Comparison of ENCODE assay signal across 19 cellular contexts in the genomic region with DNA sequence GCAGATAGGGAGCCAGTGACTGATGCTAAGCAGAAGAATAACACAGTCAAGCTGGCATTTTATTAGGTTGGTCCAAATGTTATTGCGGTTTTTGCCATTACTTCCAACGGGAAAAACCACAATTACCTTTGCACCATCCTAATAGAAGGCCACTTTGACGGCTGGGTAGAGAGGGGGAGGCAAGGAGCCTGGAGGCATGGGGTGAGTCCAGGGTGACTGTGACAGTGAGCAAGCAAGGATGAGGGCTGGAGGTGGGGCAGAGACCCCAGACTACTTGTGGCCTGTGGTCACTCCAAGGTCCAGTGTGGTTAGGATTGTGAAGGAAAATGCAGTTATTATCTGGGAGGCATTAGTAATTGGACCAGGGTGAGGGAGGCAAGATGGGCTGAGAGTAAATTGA.
DNase-seq lines count a peak whose midpoint lies in the region; ATAC-seq and FAIRE-seq lines count a peak whose summit lies in the region.
"Had no signal": no experiment of that assay in that cellular context is flagged by ENCODE, and none has a peak within 500 bp of the region (broad histone marks: within the 10 kb centered on the region; RNA-seq: fewer than 3 reads in every experiment).

No MANE protein-coding gene starts in this region.

- no peaks in the 10 kb centered on the region for H3K36me3 Mint-ChIP-seq in activated naive CD8-positive, alpha-beta T cell treated with anti-CD3 and anti-CD28 coated beads for 36 hours
- no peaks in the 10 kb centered on the region for H3K36me3 Mint-ChIP-seq in activated naive CD8-positive, alpha-beta T cell treated with anti-CD3 and anti-CD28 coated beads, Interleukin-2, amount 50 U/mL, for 24 hours (ENCODE audit: low read depth)
- H3K36me3 Mint-ChIP-seq: CD8-positive, alpha-beta T cell had no signal

- no peaks in the 10 kb centered on the region for H3K4me1 Mint-ChIP-seq in activated naive CD8-positive, alpha-beta T cell treated with anti-CD3 and anti-CD28 coated beads for 36 hours
- no peaks in the 10 kb centered on the region for H3K4me1 Mint-ChIP-seq in activated naive CD8-positive, alpha-beta T cell treated with anti-CD3 and anti-CD28 coated beads, Interleukin-2, amount 50 U/mL, for 24 hours
- H3K4me1 Mint-ChIP-seq: B cell had no signal

- peak; percentile 68 for FAIRE-seq in urothelium cell line (lab: Jason Lieb, UNC)
- FAIRE-seq: A549, D721Med, G401.6, GM12891, GM19239 had no signal

- DNase-seq in activated naive CD8-positive, alpha-beta T cell treated with anti-CD3 and anti-CD28 coated beads for 36 hours: no peak
- no peak for DNase-seq in activated naive CD8-positive, alpha-beta T cell treated with anti-CD3 and anti-CD28 coated beads, Interleukin-2, amount 50 U/mL, for 24 hours
- DNase-seq in M059J (ENCODE audit: low read depth) (peak; percentile 92), RPMI7951 (ENCODE audit: low read depth) (peak; percentile 34), urothelium cell line (ENCODE audit: low spot score) (no peak), HT-29 (ENCODE audit: low spot score) (no peak), NOMO-1 treated with DMSO at 0.1 percent for 48 hours (lab: John Stamatoyannopoulos, UW; ENCODE audit: unreplicated experiment) (no peak)
- DNase-seq: AML-193; Caco-2; Calu3; CD4-positive, alpha-beta T cell; CD8-positive, alpha-beta T cell; GF-D8 had no signal

- H3K27me3 Mint-ChIP-seq in activated naive CD8-positive, alpha-beta T cell treated with anti-CD3 and anti-CD28 coated beads for 36 hours: peaks cover 26% of the 10 kb centered on the region
- peaks cover 10% of the 10 kb centered on the region for H3K27me3 Mint-ChIP-seq in activated naive CD8-positive, alpha-beta T cell treated with anti-CD3 and anti-CD28 coated beads, Interleukin-2, amount 50 U/mL, for 24 hours

- H3K27ac Mint-ChIP-seq in activated naive CD8-positive, alpha-beta T cell treated with anti-CD3 and anti-CD28 coated beads for 36 hours: peak overlapping the region; percentile 17
- no peak overlapping the region for H3K27ac Mint-ChIP-seq in activated naive CD8-positive, alpha-beta T cell treated with anti-CD3 and anti-CD28 coated beads, Interleukin-2, amount 50 U/mL, for 24 hours
- H3K27ac Mint-ChIP-seq: B cell; CD4-positive, alpha-beta T cell; CD8-positive, alpha-beta T cell had no signal

- H3K9me3 Mint-ChIP-seq in activated naive CD8-positive, alpha-beta T cell treated with anti-CD3 and anti-CD28 coated beads for 36 hours: peaks cover 3% of the 10 kb centered on the region
- no peaks in the 10 kb centered on the region for H3K9me3 Mint-ChIP-seq in activated naive CD8-positive, alpha-beta T cell treated with anti-CD3 and anti-CD28 coated beads, Interleukin-2, amount 50 U/mL, for 24 hours

- ATAC-seq in activated naive CD8-positive, alpha-beta T cell treated with anti-CD3 and anti-CD28 coated beads, Interleukin-2, amount 50 U/mL, for 24 hours: no peak
- ATAC-seq: A549; CD8-positive, alpha-beta T cell had no signal

- no peak overlapping the region for H3K4me3 Mint-ChIP-seq in activated naive CD8-positive, alpha-beta T cell treated with anti-CD3 and anti-CD28 coated beads for 36 hours
- no peak overlapping the region for H3K4me3 Mint-ChIP-seq in activated naive CD8-positive, alpha-beta T cell treated with anti-CD3 and anti-CD28 coated beads, Interleukin-2, amount 50 U/mL, for 24 hours
- H3K4me3 Mint-ChIP-seq: B cell; CD4-positive, alpha-beta T cell; CD8-positive, alpha-beta T cell had no signal

Comparison
In these comparisons a context has a peak if more than half of its experiments do, and no peak if none do; other contexts are left out.
1. DNase-seq: peak in M059J (single experiment) and RPMI7951 (single experiment); none in activated naive CD8-positive, alpha-beta T cell treated with anti-CD3 and anti-CD28 coated beads for 36 hours (single experiment), activated naive CD8-positive, alpha-beta T cell treated with anti-CD3 and anti-CD28 coated beads, Interleukin-2, amount 50 U/mL, for 24 hours (single experiment), urothelium cell line (single experiment), HT-29 (single experiment) and NOMO-1 treated with DMSO at 0.1 percent for 48 hours (single experiment).